24 cellular contexts compared by ENCODE assay signal in the genomic region with DNA sequence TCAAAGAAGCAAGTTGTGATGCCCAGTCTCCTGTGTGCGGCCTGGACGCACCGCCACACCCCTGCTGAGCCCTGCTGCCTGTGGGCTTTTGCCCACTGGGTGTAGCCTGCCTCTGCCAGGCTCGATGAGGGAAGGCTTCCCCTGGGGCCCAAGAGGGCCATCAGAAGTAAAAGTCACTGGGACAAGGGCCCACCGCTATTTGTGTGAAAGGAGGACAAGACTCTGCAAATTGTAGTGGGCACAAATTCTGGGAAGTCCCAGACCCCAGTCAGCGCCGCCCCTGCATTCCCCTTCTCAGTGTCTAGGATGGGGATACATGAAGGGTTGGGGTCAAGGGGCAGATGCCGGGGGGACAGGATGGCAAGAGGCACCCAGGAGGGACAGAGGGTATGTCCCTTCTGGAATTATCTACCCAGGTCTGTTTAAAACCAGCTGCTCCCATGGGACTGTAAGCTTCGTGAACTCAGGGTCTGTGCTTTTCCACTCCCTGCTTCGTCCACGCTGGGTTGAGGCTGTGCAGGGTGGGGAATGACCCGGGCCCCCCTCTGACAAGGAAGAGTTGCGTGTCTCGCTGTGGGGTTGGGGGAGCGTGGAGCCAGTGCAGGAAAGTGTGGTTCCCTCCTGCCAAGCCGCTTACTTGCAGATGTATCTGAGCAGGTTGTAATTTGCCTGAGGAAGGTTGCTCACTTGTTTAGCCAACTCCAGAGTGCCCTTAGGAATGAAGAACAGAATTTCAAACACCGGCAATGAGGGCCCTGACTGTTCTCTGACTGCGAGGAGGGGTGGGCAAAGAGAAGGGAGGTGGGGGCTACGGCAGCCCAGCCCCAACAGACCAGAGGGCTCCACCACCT.
A peak's percentile ranks its signal among the peaks of the same experiment; 100 is the strongest.
DNase-seq lines count a peak whose midpoint lies in the region; TF ChIP-seq lines count a peak whose summit lies in the region.
"Had no signal": no experiment of that assay in that cellular context is flagged by ENCODE, and none has a peak within 500 bp of the region (broad histone marks: within the 10 kb centered on the region; RNA-seq: fewer than 3 reads in every experiment).

No MANE protein-coding gene starts in this region.

- no peak overlapping the region for H3K4me3 Mint-ChIP-seq in nephron
- H3K4me3 Mint-ChIP-seq: activated naive CD8-positive, alpha-beta T cell; HFFc6 had no signal

- CTCF ChIA-PET in GM10248 (lab: Yijun Ruan, JAX), result interaction anchor here (1.0 to 2.4 kb wide), 2 partner anchors 8 to 14 kb away, joined by 3 to 8 read pairs; no protein-coding TSS in a partner anchor

- no peak overlapping the region for H3K4me3 ChIP-seq in BE2C (ENCODE audit: low read depth, low read length)
- H3K4me3 ChIP-seq: body of pancreas, SJSA1 had no signal

- H3K9me3 ChIP-seq in BE2C, result no peaks in the 10 kb centered on the region
- H3K9me3 ChIP-seq: body of pancreas, SJSA1 had no signal

- no peak for TF ChIP-seq CTCF in BE2C (IDR thresholded peaks at IDR 0.05; ENCODE audit: low read depth, low read length)
- TF ChIP-seq CTCF in GM10248 (IDR thresholded peaks at IDR 0.05; ENCODE audit: control extremely low read depth, extremely low read depth, low read depth, missing control alignments), result no peak
- no peak for TF ChIP-seq CTCF in nephron (IDR thresholded peaks at IDR 0.05; ENCODE audit: unreplicated experiment in 3 of 3)

- H3K27me3 Mint-ChIP-seq in nephron (ENCODE audit: low read depth), result peaks cover 4% of the 10 kb centered on the region
- H3K27me3 Mint-ChIP-seq: activated naive CD8-positive, alpha-beta T cell had no signal

- peaks cover 3% of the 10 kb centered on the region for H3K4me1 ChIP-seq in BE2C
- H3K4me1 ChIP-seq: SJSA1 had no signal

- no peaks in the 10 kb centered on the region for H3K36me3 ChIP-seq in BE2C
- H3K36me3 ChIP-seq: SJSA1 had no signal

- POLR2A ChIA-PET in GM10248 (lab: Yijun Ruan, JAX), result no interaction called here

- DNase-seq in BE2C (peak; percentile 5), GM10248 (ENCODE audit: extremely low spot score) (peak; percentile 25), ecto neural progenitor cell (ENCODE audit: low spot score) (peak; percentile 36), medulla oblongata (ENCODE audit: extremely low spot score) (no peak), SHP77 treated with DMSO at 0.1 percent for 48 hours (lab: John Stamatoyannopoulos, UW) (no peak), DMS 273 treated with DMSO at 0.1 percent for 48 hours (lab: John Stamatoyannopoulos, UW) (no peak), glomerular visceral epithelial cell (ENCODE audit: extremely low spot score) (no peak)
- DNase-seq: activated CD4-positive, alpha-beta T cell treated with anti-CD3 and anti-CD28 coated beads for 4 hours; EL; foreskin melanocyte; HFFc6; Kasumi-1; left colon; NCI-H1105 treated with DMSO at 0.1 percent for 48 hours; NCI-H748 treated with DMSO at 0.1 percent for 48 hours; OCI-M1; small intestine; stimulated activated CD8-positive, alpha-beta memory T cell treated with anti-CD3 and anti-CD28 coated beads, Interleukin-4, amount 100 ng/mL, for 48 hours; substantia nigra; T-helper 9 cell had no signal

- H3K27ac Mint-ChIP-seq in nephron, result peak overlapping the region in 2 of 3 experiments; percentile 29 to 81
- H3K27ac Mint-ChIP-seq: activated naive CD8-positive, alpha-beta T cell had no signal

- no peaks in the 10 kb centered on the region for H3K27me3 ChIP-seq in BE2C
- H3K27me3 ChIP-seq: body of pancreas, SJSA1 had no signal

- H3K4me1 Mint-ChIP-seq in nephron, result peaks cover 12% of the 10 kb centered on the region

- no peaks in the 10 kb centered on the region for H3K9me3 Mint-ChIP-seq in nephron
- H3K9me3 Mint-ChIP-seq: HFFc6 had no signal

- H3K36me3 Mint-ChIP-seq in nephron (ENCODE audit: low read depth), result no peaks in the 10 kb centered on the region
- H3K36me3 Mint-ChIP-seq: activated naive CD8-positive, alpha-beta T cell had no signal

Comparison
In these comparisons a context has a peak if more than half of its experiments do, and no peak if none do; other contexts are left out.
1. DNase-seq: peak in BE2C (single experiment), GM10248 (single experiment) and ecto neural progenitor cell (single experiment); none in medulla oblongata (single experiment), SHP77 treated with DMSO at 0.1 percent for 48 hours (single experiment), DMS 273 treated with DMSO at 0.1 percent for 48 hours (single experiment) and glomerular visceral epithelial cell (single experiment).